Comparison of ENCODE assay signal across 12 cellular contexts in the genomic region with DNA sequence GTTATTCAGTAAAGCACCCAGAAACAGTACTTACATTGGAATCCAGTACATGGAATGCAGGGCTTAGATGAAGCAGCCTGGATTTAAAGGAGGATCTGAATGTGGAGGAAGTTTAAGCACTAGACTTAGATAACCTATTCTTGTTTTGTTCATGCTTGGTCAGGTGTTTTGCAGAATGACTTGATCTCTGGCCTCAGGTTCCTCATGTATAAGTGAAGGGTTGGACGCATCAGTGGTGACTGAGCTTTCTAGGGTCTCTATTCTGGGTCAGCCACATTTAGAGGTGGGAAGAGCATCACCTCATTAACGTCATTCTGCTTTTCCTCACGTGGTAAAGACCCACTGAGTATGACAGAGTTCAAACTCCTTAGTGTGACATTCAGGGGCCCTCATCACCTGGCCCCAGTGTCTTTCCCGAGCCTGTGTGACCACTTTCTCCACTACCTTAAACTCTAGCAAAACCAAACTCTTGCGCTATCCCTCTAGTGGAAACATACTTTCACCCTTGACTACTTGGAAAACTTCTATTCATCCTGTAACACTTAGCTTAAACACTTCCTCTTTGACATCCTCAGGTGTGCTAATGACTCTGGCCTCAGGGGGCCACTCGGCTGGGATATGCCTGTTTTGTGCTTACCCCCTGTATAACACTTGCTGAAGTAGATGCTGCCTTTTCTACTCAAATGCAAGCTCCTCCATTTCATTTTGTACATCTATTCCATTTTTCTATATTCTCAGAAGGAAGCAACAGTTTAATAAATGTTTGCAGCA. TPM values are rescaled to one million over a fixed set of nuclear protein-coding genes. Genes with fewer than 3 reads are reported as not detected.
DNase-seq lines count a peak whose midpoint lies in the region; ATAC-seq and TF ChIP-seq lines count a peak whose summit lies in the region.
"Had no signal": no experiment of that assay in that cellular context is flagged by ENCODE, and none has a peak within 500 bp of the region (broad histone marks: within the 10 kb centered on the region; RNA-seq: fewer than 3 reads in every experiment).

No MANE protein-coding gene starts in this region.

- H3K4me3 Mint-ChIP-seq in WTC11 = peak overlapping the region; percentile 65
- peak overlapping the region; percentile 78 for H3K4me3 Mint-ChIP-seq in neural crest cell
- H3K4me3 Mint-ChIP-seq: activated T-helper 17 cell treated with anti-CD3 and anti-CD28 coated beads, Interleukin-2, amount 50 U/mL, for 72 hours had no signal

- ATAC-seq in GM18868 (IDR thresholded peaks at IDR 0.05; ENCODE audit: unreplicated experiment) (peak; percentile 35), HG02623 (IDR thresholded peaks at IDR 0.05; ENCODE audit: unreplicated experiment) (peak; percentile 26), WTC11 (peak; percentile 72)
- ATAC-seq: activated T-helper 17 cell treated with anti-CD3 and anti-CD28 coated beads, Interleukin-2, amount 50 U/mL, for 72 hours had no signal

- POLR2A ChIA-PET in WTC11 (lab: Charles Lee) = interaction anchor here (0.8 kb wide), 1 partner anchor 172 kb away, joined by 3 read pairs; no protein-coding TSS in a partner anchor

- H3K27me3 Mint-ChIP-seq in WTC11 (ENCODE audit: low read depth) = peaks cover 32% of the 10 kb centered on the region
- peaks cover 29% of the 10 kb centered on the region for H3K27me3 Mint-ChIP-seq in neural crest cell (ENCODE audit: low read depth)

- CTCF ChIA-PET in WTC11 (lab: Charles Lee) = interaction anchor here (0.5 to 3.2 kb wide), 7 partner anchors 11 to 560 kb away, joined by 3 to 31 read pairs (median 4); partner anchors contain the start of genes CRYZ and TYW3

- H3K27ac Mint-ChIP-seq in WTC11 (no peak overlapping the region), neural crest cell (ENCODE audit: unreplicated experiment) (no peak overlapping the region)
- H3K27ac Mint-ChIP-seq: activated T-helper 17 cell treated with anti-CD3 and anti-CD28 coated beads, Interleukin-2, amount 50 U/mL, for 72 hours; CD8-positive, alpha-beta memory T cell had no signal

- DNase-seq in WTC11 (ENCODE audit: low spot score) (peak; percentile 17), neural crest cell (ENCODE audit: low read depth, low spot score) (no peak), NCI-H1105 (lab: John Stamatoyannopoulos, UW) (no peak), NCI-H128 (lab: John Stamatoyannopoulos, UW; ENCODE audit: unreplicated experiment) (no peak), GM19240 (ENCODE audit: insufficient read length, low spot score) (no peak), AG20443 (ENCODE audit: low spot score) (no peak)
- DNase-seq: activated CD4-positive, CD25-positive, alpha-beta regulatory T cell; CD8-positive, alpha-beta memory T cell; left cardiac atrium had no signal

- H3K36me3 Mint-ChIP-seq in WTC11 (peaks cover 11% of the 10 kb centered on the region), neural crest cell (ENCODE audit: low read depth) (no peaks in the 10 kb centered on the region)
- H3K36me3 Mint-ChIP-seq: CD8-positive, alpha-beta memory T cell had no signal

- H3K9me3 Mint-ChIP-seq in WTC11 = peaks cover 13% of the 10 kb centered on the region
- H3K9me3 Mint-ChIP-seq in neural crest cell = peaks cover 11% of the 10 kb centered on the region

- H3K4me1 Mint-ChIP-seq in WTC11 (peaks cover 21% of the 10 kb centered on the region), neural crest cell (peaks cover 6% of the 10 kb centered on the region)

- TF ChIP-seq CTCF in WTC11 (IDR thresholded peaks at IDR 0.05) (no peak), neural crest cell (conservative IDR thresholded peaks at IDR 0.05) (no peak)

TF ChIP-seq in WTC11, 78 proteins besides CTCF, POLR2A, EP300 and RAD21:
- TF ChIP-seq MAX (CRISPR knock-in tag; IDR thresholded peaks at IDR 0.05) = no peak
- TF ChIP-seq NR3C1 (CRISPR knock-in tag; conservative IDR thresholded peaks at IDR 0.05; ENCODE audit: low read depth) = no peak
- TF ChIP-seq PRRX2 (CRISPR knock-in tag; IDR thresholded peaks at IDR 0.05) = no peak
- TF ChIP-seq, protein P1, sequence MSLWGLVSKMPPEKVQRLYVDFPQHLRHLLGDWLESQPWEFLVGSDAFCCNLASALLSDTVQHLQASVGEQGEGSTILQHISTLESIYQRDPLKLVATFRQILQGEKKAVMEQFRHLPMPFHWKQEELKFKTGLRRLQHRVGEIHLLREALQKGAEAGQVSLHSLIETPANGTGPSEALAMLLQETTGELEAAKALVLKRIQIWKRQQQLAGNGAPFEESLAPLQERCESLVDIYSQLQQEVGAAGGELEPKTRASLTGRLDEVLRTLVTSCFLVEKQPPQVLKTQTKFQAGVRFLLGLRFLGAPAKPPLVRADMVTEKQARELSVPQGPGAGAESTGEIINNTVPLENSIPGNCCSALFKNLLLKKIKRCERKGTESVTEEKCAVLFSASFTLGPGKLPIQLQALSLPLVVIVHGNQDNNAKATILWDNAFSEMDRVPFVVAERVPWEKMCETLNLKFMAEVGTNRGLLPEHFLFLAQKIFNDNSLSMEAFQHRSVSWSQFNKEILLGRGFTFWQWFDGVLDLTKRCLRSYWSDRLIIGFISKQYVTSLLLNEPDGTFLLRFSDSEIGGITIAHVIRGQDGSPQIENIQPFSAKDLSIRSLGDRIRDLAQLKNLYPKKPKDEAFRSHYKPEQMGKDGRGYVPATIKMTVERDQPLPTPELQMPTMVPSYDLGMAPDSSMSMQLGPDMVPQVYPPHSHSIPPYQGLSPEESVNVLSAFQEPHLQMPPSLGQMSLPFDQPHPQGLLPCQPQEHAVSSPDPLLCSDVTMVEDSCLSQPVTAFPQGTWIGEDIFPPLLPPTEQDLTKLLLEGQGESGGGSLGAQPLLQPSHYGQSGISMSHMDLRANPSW (CRISPR knock-in tag; conservative IDR thresholded peaks at IDR 0.05; ENCODE audit: low read depth) = no peak
- TF ChIP-seq FOXJ3 (CRISPR knock-in tag; IDR thresholded peaks at IDR 0.05; ENCODE audit: borderline replicate concordance) = no peak
- TF ChIP-seq NFATC4 (CRISPR knock-in tag; IDR thresholded peaks at IDR 0.05) = no peak
- TF ChIP-seq E2F4 (CRISPR knock-in tag; IDR thresholded peaks at IDR 0.05; ENCODE audit: borderline replicate concordance, low read depth) = no peak
- TF ChIP-seq SP1 (CRISPR knock-in tag; conservative IDR thresholded peaks at IDR 0.05) = no peak
- no peak for TF ChIP-seq JUN (CRISPR knock-in tag; IDR thresholded peaks at IDR 0.05)
- TF ChIP-seq USF2 (CRISPR knock-in tag; IDR thresholded peaks at IDR 0.05) = no peak

RNA-seq across cellular contexts. Expression of gene ERICH3, which starts 0.9 kb away (rescaled TPM):
- 0.07 TPM in 1 of 3 replicates, not detected in the others for total RNA-seq in WTC11 (2021)
- 0.32 TPM in 1 of 2 replicates, not detected in the other for total RNA-seq in neural crest cell
- total RNA-seq: activated T-helper 17 cell treated with anti-CD3 and anti-CD28 coated beads, Interleukin-2, amount 50 U/mL, for 72 hours; CD8-positive, alpha-beta memory T cell; left cardiac atrium had no signal

RNA-seq across cellular contexts. Expression of gene CRYZ, which starts 58.4 kb away (rescaled TPM):
- total RNA-seq in WTC11 (2021) = 42.2 to 44.2 TPM (median 43.5 TPM) in 3 replicates
- 12.5 and 12.8 TPM in 2 replicates for total RNA-seq in neural crest cell

RNA-seq across cellular contexts. Expression of gene TYW3, which starts 58.5 kb away (rescaled TPM):
- total RNA-seq in WTC11 (2021) (31.8 to 33.1 TPM (median 32.9 TPM) in 3 replicates), neural crest cell (6.8 and 7.9 TPM in 2 replicates)
